26 cellular contexts compared by ENCODE assay signal in genomic region chr6:9537381-9537780, GRCh38.
DNase-seq lines count a peak whose midpoint lies in the region; ATAC-seq and TF ChIP-seq lines count a peak whose summit lies in the region.
"Had no signal": no experiment of that assay in that cellular context is flagged by ENCODE, and none has a peak within 500 bp of the region (broad histone marks: within the 10 kb centered on the region; RNA-seq: fewer than 3 reads in every experiment).

No MANE protein-coding gene starts in this region.

- no peak overlapping the region for H3K27ac Mint-ChIP-seq in chondrocyte (ENCODE audit: unreplicated experiment)
- H3K27ac Mint-ChIP-seq: B cell; stimulated activated naive CD8-positive, alpha-beta T cell treated with anti-CD3 and anti-CD28 coated beads, Interleukin-15, Interleukin-2, amounts not matched to agents 100 ng/mL and 50 ng/mL, for 24 hours had no signal

- no peaks in the 10 kb centered on the region for H3K36me3 Mint-ChIP-seq in chondrocyte (ENCODE audit: low read depth)

- H3K4me3 ChIP-seq in brain microvascular endothelial cell (ENCODE audit: low read depth, low read length): no peak overlapping the region
- H3K4me3 ChIP-seq in right cardiac atrium (ENCODE audit: low read length): no peak overlapping the region
- H3K4me3 ChIP-seq: esophagus muscularis mucosa, prostate gland, SJCRH30, smooth muscle cell, tibial artery had no signal

- H3K4me1 ChIP-seq in right cardiac atrium (ENCODE audit: control insufficient read depth, insufficient read depth, low read length): no peaks in the 10 kb centered on the region
- H3K4me1 ChIP-seq: esophagus muscularis mucosa, prostate gland, SJCRH30, tibial artery had no signal

- 58% methylated on average over 2 of the region's 2 CpGs for WGBS in right cardiac atrium

- H3K36me3 ChIP-seq in brain microvascular endothelial cell (replicated peaks): no peaks in the 10 kb centered on the region
- H3K36me3 ChIP-seq: esophagus muscularis mucosa, prostate gland, SJCRH30, tibial artery had no signal

- peaks cover 8% of the 10 kb centered on the region for H3K9me3 Mint-ChIP-seq in chondrocyte (ENCODE audit: low read depth)
- H3K9me3 Mint-ChIP-seq: stimulated activated naive CD8-positive, alpha-beta T cell treated with anti-CD3 and anti-CD28 coated beads, Interleukin-15, Interleukin-2, amounts not matched to agents 100 ng/mL and 50 ng/mL, for 24 hours had no signal

- no peaks in the 10 kb centered on the region for H3K27me3 Mint-ChIP-seq in chondrocyte (ENCODE audit: low read depth)
- H3K27me3 Mint-ChIP-seq: B cell; stimulated activated naive CD8-positive, alpha-beta T cell treated with anti-CD3 and anti-CD28 coated beads, Interleukin-15, Interleukin-2, amounts not matched to agents 100 ng/mL and 50 ng/mL, for 24 hours had no signal

- no peaks in the 10 kb centered on the region for H3K9me3 ChIP-seq in right cardiac atrium (ENCODE audit: control insufficient read depth, low read length)
- H3K9me3 ChIP-seq: Caco-2, esophagus muscularis mucosa, prostate gland, SJCRH30 had no signal

- H3K27ac ChIP-seq in brain microvascular endothelial cell (peak overlapping the region; percentile 45), right cardiac atrium (ENCODE audit: low read length) (no peak overlapping the region)
- H3K27ac ChIP-seq: esophagus muscularis mucosa, prostate gland, SJCRH30, tibial artery had no signal

- H3K4me3 Mint-ChIP-seq in chondrocyte (ENCODE audit: unreplicated experiment): no peak overlapping the region
- H3K4me3 Mint-ChIP-seq: B cell; neural crest cell; stimulated activated naive CD8-positive, alpha-beta T cell treated with anti-CD3 and anti-CD28 coated beads, Interleukin-15, Interleukin-2, amounts not matched to agents 100 ng/mL and 50 ng/mL, for 24 hours had no signal

- intact Hi-C loops in right cardiac atrium (cut with DNase I): no loop called here

- no peak for ATAC-seq in right cardiac atrium

- H3K4me1 Mint-ChIP-seq in chondrocyte (ENCODE audit: low read depth): no peaks in the 10 kb centered on the region
- H3K4me1 Mint-ChIP-seq: B cell, neural crest cell had no signal

- DNase-seq in Caki2 (ENCODE audit: low read depth) (peak; percentile 88), HS-27A (ENCODE audit: low read depth) (peak; percentile 61), brain microvascular endothelial cell (peak; percentile 41), non-pigmented ciliary epithelial cell (ENCODE audit: low read depth) (peak; percentile 30), NCI-H446 (lab: John Stamatoyannopoulos, UW) (no peak), chondrocyte (ENCODE audit: low spot score) (no peak), GF-D8 (lab: John Stamatoyannopoulos, UW) (no peak), right cardiac atrium (no peak)
- DNase-seq: activated CD4-positive, alpha-beta T cell treated with anti-CD3 and anti-CD28 coated beads, Interleukin-2, amount 50 U/mL, for 48 hours; activated naive CD4-positive, alpha-beta T cell; amniotic stem cell; Caco-2; effector memory CD4-positive, alpha-beta T cell; head of caudate nucleus; KG1; NCI-H187 treated with DMSO at 0.1 percent for 48 hours; NCI-H2227 treated with DMSO at 0.1 percent for 48 hours; SJCRH30; stimulated activated CD4-positive, alpha-beta T cell treated with anti-CD3 and anti-CD28 coated beads, Interleukin-4, amount 100 ng/mL, for 24 hours; tibial artery had no signal

- H3K27me3 ChIP-seq in brain microvascular endothelial cell (replicated peaks) (no peaks in the 10 kb centered on the region), right cardiac atrium (ENCODE audit: control insufficient read depth, insufficient read depth) (no peaks in the 10 kb centered on the region)
- H3K27me3 ChIP-seq: esophagus muscularis mucosa, SJCRH30, tibial artery had no signal

- in situ Hi-C loops in Caki2 (cut with HindIII; ENCODE audit: low pct_unique_long_range_greater_than_20kb, low sequenced_read_pairs) (no loop called here), brain microvascular endothelial cell (cut with HindIII; ENCODE audit: low pct_ligation_motif_present, low sequenced_read_pairs) (no loop called here)

- TF ChIP-seq CTCF in brain microvascular endothelial cell (IDR thresholded peaks at IDR 0.05; ENCODE audit: low read depth, low read length, missing control alignments) (no peak), chondrocyte (IDR thresholded peaks at IDR 0.05) (no peak)

Comparison
In these comparisons a context has a peak if more than half of its experiments do, and no peak if none do; other contexts are left out.
1. DNase-seq: peak in Caki2 (single experiment), HS-27A (single experiment), brain microvascular endothelial cell (single experiment) and non-pigmented ciliary epithelial cell (single experiment); none in NCI-H446 (0 of 2), chondrocyte (single experiment), GF-D8 (single experiment) and right cardiac atrium (0 of 3).